ENCODE assay signal across 8 cellular contexts in genomic region chr1:234213576-234214128, GRCh38.
DNase-seq lines count a peak whose midpoint lies in the region; ATAC-seq and TF ChIP-seq lines count a peak whose summit lies in the region.

No MANE protein-coding gene starts in this region.

- no peaks in the 10 kb centered on the region for H3K36me3 ChIP-seq in MG63

- no peak for DNase-seq in GM12864 (ENCODE audit: low read depth)
- DNase-seq in MG63, result no peak
- DNase-seq in coronary artery (ENCODE audit: low spot score), result no peak
- DNase-seq in omental fat pad (ENCODE audit: low spot score), result no peak
- DNase-seq in T-helper 9 cell, result no peak

- TF ChIP-seq CTCF in GM12864 (IDR thresholded peaks at IDR 0.05; ENCODE audit: low read depth, low read length, missing control alignments) (no peak), coronary artery (IDR thresholded peaks at IDR 0.05) (no peak), omental fat pad (IDR thresholded peaks at IDR 0.05) (no peak)

- ATAC-seq in omental fat pad (ENCODE audit: low FRiP score) (peak; percentile 25), GM21529 (IDR thresholded peaks at IDR 0.05; ENCODE audit: unreplicated experiment) (no peak), GM18907 (IDR thresholded peaks at IDR 0.05; ENCODE audit: unreplicated experiment) (no peak), HG02588 (IDR thresholded peaks at IDR 0.05; ENCODE audit: unreplicated experiment) (no peak)

- peaks cover 11% of the 10 kb centered on the region for H3K27me3 ChIP-seq in MG63

- peaks cover 12% of the 10 kb centered on the region; the same call in 1 of the 2 replicates for H3K9me3 ChIP-seq in MG63

- H3K4me3 ChIP-seq in GM12864 (ENCODE audit: low read depth, low read length), result peak overlapping the region; percentile 45
- peak overlapping the region; percentile 27 for H3K4me3 ChIP-seq in MG63
- H3K4me3 ChIP-seq in coronary artery, result peak overlapping the region; percentile 66

- H3K27ac ChIP-seq in coronary artery, result no peak overlapping the region
